In genomic region chr14:100731011-100731670, GRCh38 we compare ENCODE assay signal across 23 cellular contexts. TPM values are rescaled to one million over a fixed set of nuclear protein-coding genes. Genes with fewer than 3 reads are reported as not detected.
"Had no signal": no experiment of that assay in that cellular context is flagged by ENCODE, and none has a peak within 500 bp of the region (broad histone marks: within the 10 kb centered on the region; RNA-seq: fewer than 3 reads in every experiment).

No MANE protein-coding gene starts in this region.

- DNase-seq: activated CD4-positive, alpha-beta T cell treated with anti-CD3 and anti-CD28 coated beads for 4 hours; activated CD4-positive, alpha-beta T cell treated with anti-CD3 and anti-CD28 coated beads, Interleukin-2, amount 50 U/mL, for 4 hours; activated CD8-positive, alpha-beta memory T cell treated with anti-CD3 and anti-CD28 coated beads, Interleukin-2, amount 50 U/mL, for 48 hours; activated CD8-positive, alpha-beta T cell treated with anti-CD3 and anti-CD28 coated beads, Interleukin-2, amount 10 ng/mL, durations not matched to agents 7 days and 5 days; activated naive CD4-positive, alpha-beta T cell treated with anti-CD3 and anti-CD28 coated beads, Interleukin-2, amount 50 U/mL, for 16 hours; activated naive CD8-positive, alpha-beta T cell treated with anti-CD3 and anti-CD28 coated beads, Interleukin-2, amount 10 ng/mL, durations not matched to agents 7 days and 5 days; activated T-cell treated with anti-CD3 and anti-CD28 coated beads, Interleukin-2, amount 50 U/mL, for 1 hour; anterior cingulate cortex; MG63; MV-4-11; NCI-H1092 treated with DMSO at 0.1 percent for 48 hours; NCI-H1417 treated with DMSO at 0.1 percent for 48 hours; NCI-H1694; NCI-H2029 treated with DMSO at 0.1 percent for 48 hours; NCI-H510A treated with DMSO at 0.1 percent for 48 hours; NCI-H69; NK-92 treated with Interleukin-12 subunit alpha and Interleukin-12 subunit beta, amount 100 ng/mL, for 24 hours; OCI-M1; RPMI8226 had no signal

- H3K36me3 ChIP-seq: MG63 had no signal

- ATAC-seq: activated CD4-positive, CD25-positive, alpha-beta regulatory T cell treated with anti-CD3 and anti-CD28 coated beads, Interleukin-2, amount 50 U/mL, for 24 hours; activated CD8-positive, alpha-beta T cell treated with anti-CD3 and anti-CD28 coated beads, Interleukin-2, amount 10 ng/mL, durations not matched to agents 7 days and 5 days; Panc1; Right ventricle myocardium inferior had no signal

- H3K4me3 ChIP-seq: adrenal gland, MG63 had no signal

- H3K4me1 ChIP-seq: adrenal gland had no signal

- H3K27me3 ChIP-seq: adrenal gland, MG63 had no signal

- H3K9me3 ChIP-seq: adrenal gland, MG63 had no signal

RNA-seq across cellular contexts. Expression of gene DLK1, which starts 4.4 kb away (rescaled TPM):
- total RNA-seq: activated CD8-positive, alpha-beta T cell treated with anti-CD3 and anti-CD28 coated beads, Interleukin-2, amount 10 ng/mL, durations not matched to agents 7 days and 5 days; activated naive CD8-positive, alpha-beta T cell treated with anti-CD3 and anti-CD28 coated beads, Interleukin-2, amount 10 ng/mL, durations not matched to agents 7 days and 5 days had no signal
